8 cellular contexts compared by ENCODE assay signal in genomic region chr14:64983439-64984310, GRCh38. TPM values are rescaled to one million over a fixed set of nuclear protein-coding genes. Genes with fewer than 3 reads are reported as not detected.
DNase-seq lines count a peak whose midpoint lies in the region; TF ChIP-seq lines count a peak whose summit lies in the region.

No MANE protein-coding gene starts in this region.

- 3% methylated on average over 15 of the region's 15 CpGs for WGBS in SK-N-SH (ENCODE audit: low lambda C conversion rate)

- no peaks in the 10 kb centered on the region for H3F3A ChIP-seq in SK-N-SH (replicated peaks; ENCODE audit: insufficient read depth)

- H3K9ac ChIP-seq in SK-N-SH: no peak overlapping the region

- CTCF ChIA-PET in SK-N-SH (lab: Yijun Ruan, JAX): interaction anchor here (0.7 to 4.7 kb wide), 10 partner anchors 11 to 1088 kb away, joined by 3 to 50 read pairs (median 3); no protein-coding TSS in a partner anchor

- no peaks in the 10 kb centered on the region for H4K20me1 ChIP-seq in SK-N-SH (ENCODE audit: insufficient read depth)

- no peaks in the 10 kb centered on the region for H3K9me2 ChIP-seq in SK-N-SH

- peak overlapping the region; percentile 36 for H3K4me2 ChIP-seq in SK-N-SH

- H3K4me1 ChIP-seq in SK-N-SH (ENCODE audit: control insufficient read depth in 1 of 2, insufficient read depth in 2 of 2, low read depth in 1 of 2, low read length in 1 of 2): peaks cover 6 to 8% of the 10 kb centered on the region in 2 experiments; a peak in 3 of 4 replicates
- H3K4me1 ChIP-seq in muscle layer of duodenum (ENCODE audit: control insufficient read depth in 1 of 2, insufficient read depth in 2 of 2, low read length in 2 of 2): peaks cover 6 to 16% of the 10 kb centered on the region in 2 donors

- H2AFZ ChIP-seq in SK-N-SH (ENCODE audit: low read depth): peak overlapping the region; percentile 74

- TF ChIP-seq EP300 in Ishikawa (IDR thresholded peaks at IDR 0.05; ENCODE audit: borderline replicate concordance) (no peak), SK-N-SH (IDR thresholded peaks at IDR 0.05; ENCODE audit: borderline replicate concordance in 1 of 2, low read depth in 1 of 2, low read length in 1 of 2) (no peak)

- TF ChIP-seq RAD21 in Ishikawa (IDR thresholded peaks at IDR 0.05; ENCODE audit: low read depth) (peak; percentile 84), SK-N-SH (IDR thresholded peaks at IDR 0.05; ENCODE audit: low read length) (peak; percentile 79)

- H3K36me3 ChIP-seq in SK-N-SH (replicated peaks in 1 of 2; ENCODE audit: control insufficient read depth in 1 of 2, insufficient read depth in 2 of 2, low read length in 1 of 2): no peaks in the 10 kb centered on the region
- H3K36me3 ChIP-seq in muscle layer of duodenum (ENCODE audit: control insufficient read depth in 1 of 2, insufficient read depth in 2 of 2, low read length in 2 of 2): no peaks in the 10 kb centered on the region

- DNase-seq in NCI-H82 (lab: John Stamatoyannopoulos, UW): peak; percentile 74
- DNase-seq in NCI-H82 treated with DMSO at 0.1 percent for 48 hours (lab: John Stamatoyannopoulos, UW; ENCODE audit: unreplicated experiment): no peak
- DNase-seq in SK-N-SH: peak; percentile 65
- DNase-seq in dermis microvascular lymphatic vessel endothelial cell (ENCODE audit: low read depth in 2 of 2): peak; percentile 45 to 65
- no peak for DNase-seq in putamen (ENCODE audit: low spot score)
- DNase-seq in GOT3 (lab: John Stamatoyannopoulos, UW): no peak

- POLR2A ChIA-PET in SK-N-SH (lab: Yijun Ruan, JAX): no interaction called here

- H3K4me3 ChIP-seq in SK-N-SH (ENCODE audit: low read depth in 2 of 2, low read length in 1 of 2): peak overlapping the region; percentile 36 to 54
- peak overlapping the region; percentile 8 to 42 for H3K4me3 ChIP-seq in muscle layer of duodenum (ENCODE audit: low read depth in 1 of 2, low read length in 2 of 2)

- peak; percentile 80 for TF ChIP-seq CTCF in SK-N-SH (IDR thresholded peaks at IDR 0.05)

- H3K79me2 ChIP-seq in SK-N-SH (ENCODE audit: insufficient read depth): peaks cover 16% of the 10 kb centered on the region

- H3K9me3 ChIP-seq in SK-N-SH (no peaks in the 10 kb centered on the region), muscle layer of duodenum (ENCODE audit: control insufficient read depth in 1 of 2, low read length in 2 of 2) (no peaks in the 10 kb centered on the region)

- no peak overlapping the region for H3K27ac ChIP-seq in SK-N-SH (ENCODE audit: low read depth in 2 of 2, low read length in 1 of 2)
- no peak overlapping the region for H3K27ac ChIP-seq in muscle layer of duodenum (ENCODE audit: low read length)

- H3K27me3 ChIP-seq in SK-N-SH (ENCODE audit: insufficient read depth): no peaks in the 10 kb centered on the region
- H3K27me3 ChIP-seq in muscle layer of duodenum (ENCODE audit: low read depth, low read length): no peaks in the 10 kb centered on the region

TF ChIP-seq in Ishikawa, 13 proteins besides CTCF, POLR2A, EP300 and RAD21 (continues in another document):
- TF ChIP-seq REST (IDR thresholded peaks at IDR 0.05; ENCODE audit: low read depth) (no peak), EGR1 (IDR thresholded peaks at IDR 0.05) (no peak), TCF12 (IDR thresholded peaks at IDR 0.05; ENCODE audit: low read depth) (no peak), ZBTB7A (IDR thresholded peaks at IDR 0.05; ENCODE audit: low read depth) (no peak), FOXM1 (IDR thresholded peaks at IDR 0.05; ENCODE audit: borderline replicate concordance, low read depth) (no peak), CEBPB (IDR thresholded peaks at IDR 0.05) (no peak), YY1 (IDR thresholded peaks at IDR 0.05; ENCODE audit: low read depth) (no peak), NFIC (IDR thresholded peaks at IDR 0.05) (no peak), TAF1 (IDR thresholded peaks at IDR 0.05; ENCODE audit: low read depth) (no peak), CREB1 (IDR thresholded peaks at IDR 0.05; ENCODE audit: low read depth) (no peak)
- TF ChIP-seq, protein P1, sequence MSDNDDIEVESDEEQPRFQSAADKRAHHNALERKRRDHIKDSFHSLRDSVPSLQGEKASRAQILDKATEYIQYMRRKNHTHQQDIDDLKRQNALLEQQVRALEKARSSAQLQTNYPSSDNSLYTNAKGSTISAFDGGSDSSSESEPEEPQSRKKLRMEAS (IDR thresholded peaks at IDR 0.05): no peak

TF ChIP-seq in SK-N-SH, 30 proteins besides CTCF, POLR2A, EP300 and RAD21:
- TF ChIP-seq SMC3 (IDR thresholded peaks at IDR 0.05; ENCODE audit: low read depth, low read length): peak; percentile 35
- no peak for TF ChIP-seq FOSL2 (IDR thresholded peaks at IDR 0.05; ENCODE audit: borderline replicate concordance, low read depth)

RNA-seq across cellular contexts. Expression of gene FNTB, which starts 3.0 kb away (rescaled TPM):
- 18.4 and 19.8 TPM in 2 replicates for polyA plus RNA-seq in SK-N-SH (2012; rRNA removed)
- 10.4 and 14.4 TPM in 2 replicates for polyA plus RNA-seq in SK-N-SH (2012; cell fraction: cytosol; rRNA removed)
- 25.6 and 28.8 TPM in 2 replicates for polyA plus RNA-seq in SK-N-SH (2012; cell fraction: nucleus; rRNA removed)
- total RNA-seq in dermis microvascular lymphatic vessel endothelial cell: 6.8 and 10.1 TPM in 2 replicates

RNA-seq across cellular contexts. Expression of gene RAB15, which starts 11.5 kb away (rescaled TPM):
- polyA plus RNA-seq in SK-N-SH (2012; rRNA removed): 14.2 and 14.8 TPM in 2 replicates
- polyA plus RNA-seq in SK-N-SH (2012; cell fraction: cytosol; rRNA removed): 10.6 and 12.3 TPM in 2 replicates
- polyA plus RNA-seq in SK-N-SH (2012; cell fraction: nucleus; rRNA removed): 31.4 and 35.1 TPM in 2 replicates
- 6.2 and 9.2 TPM in 2 replicates for total RNA-seq in dermis microvascular lymphatic vessel endothelial cell

RNA-seq across cellular contexts. Expression of gene GPX2, which starts 41.1 kb away (rescaled TPM):
- not detected in 2 replicates for polyA plus RNA-seq in SK-N-SH (2012; rRNA removed)
- not detected in 2 replicates for polyA plus RNA-seq in SK-N-SH (2012; cell fraction: cytosol; rRNA removed)
- polyA plus RNA-seq in SK-N-SH (2012; cell fraction: nucleus; rRNA removed): not detected in 2 replicates
- not detected in 2 replicates for total RNA-seq in dermis microvascular lymphatic vessel endothelial cell

Comparison
In these comparisons a context has a peak if more than half of its experiments do, and no peak if none do; other contexts are left out.
1. DNase-seq: peak in NCI-H82 (single experiment), SK-N-SH (single experiment) and dermis microvascular lymphatic vessel endothelial cell (2 of 2); none in NCI-H82 treated with DMSO at 0.1 percent for 48 hours (single experiment), putamen (single experiment) and GOT3 (single experiment).